2 cellular contexts compared by ENCODE assay signal in genomic region chr12:27709212-27709931, GRCh38.
TF ChIP-seq lines count a peak whose summit lies in the region.

No MANE protein-coding gene starts in this region.

TF ChIP-seq in SK-N-SH, 30 proteins besides CTCF, POLR2A, EP300 and RAD21 (continued from another document):
- TF ChIP-seq NFIC (IDR thresholded peaks at IDR 0.05; ENCODE audit: borderline replicate concordance) (no peak), YY1 (IDR thresholded peaks at IDR 0.05; ENCODE audit: low read depth) (no peak), TAF1 (IDR thresholded peaks at IDR 0.05; ENCODE audit: borderline replicate concordance, low read depth, low read length) (no peak), MEF2A (IDR thresholded peaks at IDR 0.05; ENCODE audit: borderline replicate concordance, low read depth) (no peak)

TF ChIP-seq in SK-N-SH treated with all-trans-retinoic acid at 6 μM for 48 hours, 23 proteins besides CTCF, POLR2A, EP300 and RAD21 (continued from another document):
- TF ChIP-seq BACH2 (CRISPR knock-in tag; IDR thresholded peaks at IDR 0.05; ENCODE audit: borderline replicate concordance) (no peak), GLIS3 (CRISPR knock-in tag; IDR thresholded peaks at IDR 0.05) (no peak), CSDC2 (CRISPR knock-in tag; IDR thresholded peaks at IDR 0.05) (no peak), ZNF565 (CRISPR knock-in tag; conservative IDR thresholded peaks at IDR 0.05; ENCODE audit: low read depth) (no peak), OSR1 (CRISPR knock-in tag; IDR thresholded peaks at IDR 0.05) (no peak), TOX (CRISPR knock-in tag; IDR thresholded peaks at IDR 0.05; ENCODE audit: borderline replicate concordance) (no peak)
- TF ChIP-seq, protein P1, sequence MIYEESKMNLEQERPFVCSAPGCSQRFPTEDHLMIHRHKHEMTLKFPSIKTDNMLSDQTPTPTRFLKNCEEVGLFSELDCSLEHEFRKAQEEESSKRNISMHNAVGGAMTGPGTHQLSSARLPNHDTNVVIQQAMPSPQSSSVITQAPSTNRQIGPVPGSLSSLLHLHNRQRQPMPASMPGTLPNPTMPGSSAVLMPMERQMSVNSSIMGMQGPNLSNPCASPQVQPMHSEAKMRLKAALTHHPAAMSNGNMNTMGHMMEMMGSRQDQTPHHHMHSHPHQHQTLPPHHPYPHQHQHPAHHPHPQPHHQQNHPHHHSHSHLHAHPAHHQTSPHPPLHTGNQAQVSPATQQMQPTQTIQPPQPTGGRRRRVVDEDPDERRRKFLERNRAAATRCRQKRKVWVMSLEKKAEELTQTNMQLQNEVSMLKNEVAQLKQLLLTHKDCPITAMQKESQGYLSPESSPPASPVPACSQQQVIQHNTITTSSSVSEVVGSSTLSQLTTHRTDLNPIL (CRISPR knock-in tag; IDR thresholded peaks at IDR 0.05; ENCODE audit: low read depth) = no peak
